In the genomic region with DNA sequence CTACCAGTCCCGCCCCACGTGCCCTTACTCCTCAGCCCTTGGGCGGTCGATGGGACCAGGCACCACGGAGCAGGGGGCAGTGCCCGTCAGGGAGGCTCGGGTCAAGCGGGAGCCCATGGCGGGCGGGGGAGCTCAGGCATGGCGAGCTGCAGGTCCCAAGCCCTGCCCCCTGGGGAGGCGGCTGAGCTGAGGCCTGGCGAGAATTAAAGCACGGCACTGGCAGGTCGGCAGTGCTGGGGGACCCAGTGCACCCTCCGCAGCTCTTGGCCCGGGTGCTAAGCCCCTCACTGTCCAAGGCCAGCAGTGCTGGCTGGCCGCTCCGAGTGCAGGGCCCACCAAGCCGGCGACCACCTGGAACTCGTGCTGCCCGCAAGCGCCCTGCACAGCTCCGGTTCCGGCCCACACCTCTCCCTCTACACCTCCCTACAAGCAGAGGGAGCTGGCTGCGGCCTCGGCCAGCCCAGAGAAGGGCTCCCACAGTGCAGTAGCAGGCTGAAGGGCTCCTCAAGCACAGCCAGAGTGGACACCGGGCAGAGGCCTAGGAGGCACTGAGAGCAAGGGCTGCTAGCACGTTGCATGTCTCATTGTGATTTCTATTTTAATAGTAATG, we compare ENCODE assay signal across 36 cellular contexts.
"Had no signal": no experiment of that assay in that cellular context is flagged by ENCODE, and none has a peak within 500 bp of the region (broad histone marks: within the 10 kb centered on the region; RNA-seq: fewer than 3 reads in every experiment).

No MANE protein-coding gene starts in this region.

- H3K4me1 ChIP-seq: ascending aorta had no signal

- H3K4me1 Mint-ChIP-seq: activated B cell treated with CpG ODN at 0.5 μM for 24 hours; activated naive CD4-positive, alpha-beta T cell treated with anti-CD3 and anti-CD28 coated beads, Interleukin-2, amount 10 ng/mL, durations not matched to agents 7 days and 5 days; activated naive CD4-positive, alpha-beta T cell treated with anti-CD3 and anti-CD28 coated beads, Interleukin-2, amount 50 U/mL, for 24 hours; brain; central memory CD8-positive, alpha-beta T cell had no signal

- H3K36me3 Mint-ChIP-seq: activated CD4-positive, alpha-beta memory T cell treated with anti-CD3 and anti-CD28 coated beads for 36 hours; activated naive CD4-positive, alpha-beta T cell treated with anti-CD3 and anti-CD28 coated beads, Interleukin-2, amount 10 ng/mL, durations not matched to agents 7 days and 5 days; activated naive CD4-positive, alpha-beta T cell treated with anti-CD3 and anti-CD28 coated beads, Interleukin-2, amount 50 U/mL, for 24 hours; activated naive CD8-positive, alpha-beta T cell; activated naive CD8-positive, alpha-beta T cell treated with anti-CD3 and anti-CD28 coated beads, Interleukin-2, amount 10 ng/mL, durations not matched to agents 7 days and 5 days; brain had no signal

- H3K27ac ChIP-seq: ascending aorta, cardiac muscle cell, VCaP had no signal

- H3K27me3 ChIP-seq: ascending aorta, cardiac muscle cell had no signal

- H3K9me3 Mint-ChIP-seq: activated B cell treated with CpG ODN at 0.5 μM for 24 hours; activated CD4-positive, alpha-beta memory T cell treated with anti-CD3 and anti-CD28 coated beads for 36 hours; activated CD8-positive, alpha-beta T cell treated with anti-CD3 and anti-CD28 coated beads for 36 hours; activated naive CD4-positive, alpha-beta T cell treated with anti-CD3 and anti-CD28 coated beads, Interleukin-2, amount 10 ng/mL, durations not matched to agents 7 days and 5 days; activated naive CD4-positive, alpha-beta T cell treated with anti-CD3 and anti-CD28 coated beads, Interleukin-2, amount 50 U/mL, for 24 hours; activated naive CD8-positive, alpha-beta T cell treated with anti-CD3 and anti-CD28 coated beads, Interleukin-2, amount 10 ng/mL, durations not matched to agents 7 days and 5 days; activated naive CD8-positive, alpha-beta T cell treated with anti-CD3 and anti-CD28 coated beads, Interleukin-2, amount 50 U/mL, for 24 hours; activated T-cell treated with anti-CD3 and anti-CD28 coated beads, Interleukin-2, amount 50 U/mL, for 4 hours; activated T-helper 1 cell treated with anti-CD3 and anti-CD28 coated beads, Interleukin-12 subunit alpha, Interleukin-12 subunit beta, Interleukin-2, Interleukin-4 antibody, amounts not matched to agents 30 ng/mL and 10 ng/mL and 1 ng/mL, durations not matched to agents 14 hours and 24 hours and 36 hours; activated T-helper 17 cell treated with anti-CD3 and anti-CD28 coated beads, Interleukin-2, amount 50 U/mL, for 72 hours; central memory CD8-positive, alpha-beta T cell; T-helper 1 cell treated with Interleukin-12 subunit alpha and Interleukin-12 subunit beta and Interleukin-4 antibody, amounts not matched to agents 30 μg/mL and 1 μg/mL, for 36 hours; T-helper 2 cell treated with Interferon-gamma antibody and Interleukin-4, amounts not matched to agents 5 μg/mL and 100 μg/mL, for 36 hours had no signal

- H3K27ac Mint-ChIP-seq: activated B cell treated with CpG ODN at 0.5 μM for 24 hours; activated CD4-positive, alpha-beta memory T cell treated with anti-CD3 and anti-CD28 coated beads for 36 hours; activated CD4-positive, alpha-beta T cell treated with anti-CD3 and anti-CD28 coated beads, Interleukin-2, amount 10 ng/mL, durations not matched to agents 24 days and 14 days; activated CD8-positive, alpha-beta T cell treated with anti-CD3 and anti-CD28 coated beads for 36 hours; activated naive CD4-positive, alpha-beta T cell treated with anti-CD3 and anti-CD28 coated beads, Interleukin-2, amount 10 ng/mL, durations not matched to agents 7 days and 5 days; activated naive CD4-positive, alpha-beta T cell treated with anti-CD3 and anti-CD28 coated beads, Interleukin-2, amount 50 U/mL, for 24 hours; activated naive CD8-positive, alpha-beta T cell; activated naive CD8-positive, alpha-beta T cell treated with anti-CD3 and anti-CD28 coated beads, Interleukin-2, amount 10 ng/mL, durations not matched to agents 7 days and 5 days; activated naive CD8-positive, alpha-beta T cell treated with anti-CD3 and anti-CD28 coated beads, Interleukin-2, amount 50 U/mL, for 24 hours; activated T-cell treated with anti-CD3 and anti-CD28 coated beads, Interleukin-2, amount 50 U/mL, for 72 hours; activated T-helper 1 cell treated with anti-CD3 and anti-CD28 coated beads, Interleukin-12 subunit alpha, Interleukin-12 subunit beta, Interleukin-2, Interleukin-4 antibody, amounts not matched to agents 30 ng/mL and 10 ng/mL and 1 ng/mL, durations not matched to agents 14 hours and 24 hours and 36 hours; activated T-helper 17 cell treated with anti-CD3 and anti-CD28 coated beads, Interleukin-2, amount 50 U/mL, for 72 hours; brain; T-helper 1 cell treated with Interleukin-12 subunit alpha and Interleukin-12 subunit beta and Interleukin-4 antibody, amounts not matched to agents 30 μg/mL and 1 μg/mL, for 36 hours; T-helper 2 cell treated with Interferon-gamma antibody and Interleukin-4, amounts not matched to agents 5 μg/mL and 100 μg/mL, for 36 hours had no signal

- DNase-seq: activated B cell treated with CpG ODN at 0.5 μM for 24 hours; activated CD4-positive, alpha-beta memory T cell treated with anti-CD3 and anti-CD28 coated beads for 36 hours; activated CD4-positive, alpha-beta T cell treated with anti-CD3 and anti-CD28 coated beads for 4 hours; activated CD4-positive, alpha-beta T cell treated with anti-CD3 and anti-CD28 coated beads, Interleukin-2, amount 10 ng/mL, durations not matched to agents 24 days and 14 days; activated CD4-positive, alpha-beta T cell treated with anti-CD3 and anti-CD28 coated beads, Interleukin-2, amount 50 U/mL, for 1 hour; activated CD4-positive, alpha-beta T cell treated with anti-CD3 and anti-CD28 coated beads, Interleukin-2, amount 50 U/mL, for 4 hours; activated CD4-positive, CD25-positive, alpha-beta regulatory T cell treated with anti-CD3 and anti-CD28 coated beads, Interleukin-2, amount 50 U/mL, for 72 hours; activated CD8-positive, alpha-beta T cell treated with anti-CD3 and anti-CD28 coated beads for 36 hours; activated effector memory CD4-positive, alpha-beta T cell treated with anti-CD3 and anti-CD28 coated beads, Interleukin-2, amount 50 U/mL, for 16 hours; activated gamma-delta T cell treated with Interleukin-2 at 50 U/mL for 16 hours; activated naive CD4-positive, alpha-beta T cell; activated naive CD4-positive, alpha-beta T cell treated with anti-CD3 and anti-CD28 coated beads, Interleukin-2, amount 10 ng/mL, durations not matched to agents 7 days and 5 days; activated naive CD8-positive, alpha-beta T cell treated with anti-CD3 and anti-CD28 coated beads, Interleukin-2, amount 10 ng/mL, durations not matched to agents 7 days and 5 days; activated naive CD8-positive, alpha-beta T cell treated with anti-CD3 and anti-CD28 coated beads, Interleukin-2, amount 50 U/mL, for 24 hours; activated T-cell treated with anti-CD3 and anti-CD28 coated beads for 4 hours; activated T-cell treated with anti-CD3 and anti-CD28 coated beads, Interleukin-2, amount 50 U/mL, for 1 hour; activated T-cell treated with anti-CD3 and anti-CD28 coated beads, Interleukin-2, amount 50 U/mL, for 4 hours; activated T-cell treated with anti-CD3 and anti-CD28 coated beads, Interleukin-2, amount 50 U/mL, for 72 hours; amygdala; anterior cingulate cortex; caudate nucleus; cerebellar nuclear complex; T-helper 1 cell; T-helper 2 cell; T-helper 9 cell had no signal

- H3K27me3 Mint-ChIP-seq: activated B cell treated with CpG ODN at 0.5 μM for 24 hours; activated CD8-positive, alpha-beta T cell treated with anti-CD3 and anti-CD28 coated beads for 36 hours; activated naive CD4-positive, alpha-beta T cell treated with anti-CD3 and anti-CD28 coated beads, Interleukin-2, amount 10 ng/mL, durations not matched to agents 7 days and 5 days; activated naive CD4-positive, alpha-beta T cell treated with anti-CD3 and anti-CD28 coated beads, Interleukin-2, amount 50 U/mL, for 24 hours; activated naive CD8-positive, alpha-beta T cell; central memory CD8-positive, alpha-beta T cell had no signal

- H3K9me3 ChIP-seq: ascending aorta had no signal

- H3K4me3 ChIP-seq: ascending aorta, cardiac muscle cell had no signal

- H3K36me3 ChIP-seq: ascending aorta, cardiac muscle cell had no signal

- H3K4me3 Mint-ChIP-seq: activated B cell treated with CpG ODN at 0.5 μM for 24 hours; activated CD4-positive, alpha-beta memory T cell treated with anti-CD3 and anti-CD28 coated beads for 36 hours; activated CD4-positive, alpha-beta T cell treated with anti-CD3 and anti-CD28 coated beads, Interleukin-2, amount 10 ng/mL, durations not matched to agents 24 days and 14 days; activated CD8-positive, alpha-beta T cell treated with anti-CD3 and anti-CD28 coated beads for 36 hours; activated naive CD4-positive, alpha-beta T cell treated with anti-CD3 and anti-CD28 coated beads, Interleukin-2, amount 10 ng/mL, durations not matched to agents 7 days and 5 days; activated naive CD4-positive, alpha-beta T cell treated with anti-CD3 and anti-CD28 coated beads, Interleukin-2, amount 50 U/mL, for 24 hours; activated naive CD8-positive, alpha-beta T cell; activated naive CD8-positive, alpha-beta T cell treated with anti-CD3 and anti-CD28 coated beads, Interleukin-2, amount 10 ng/mL, durations not matched to agents 7 days and 5 days; activated naive CD8-positive, alpha-beta T cell treated with anti-CD3 and anti-CD28 coated beads, Interleukin-2, amount 50 U/mL, for 24 hours; activated T-cell treated with anti-CD3 and anti-CD28 coated beads, Interleukin-2, amount 50 U/mL, for 4 hours; activated T-cell treated with anti-CD3 and anti-CD28 coated beads, Interleukin-2, amount 50 U/mL, for 72 hours; activated T-helper 1 cell treated with anti-CD3 and anti-CD28 coated beads, Interleukin-12 subunit alpha, Interleukin-12 subunit beta, Interleukin-2, Interleukin-4 antibody, amounts not matched to agents 30 ng/mL and 10 ng/mL and 1 ng/mL, durations not matched to agents 14 hours and 24 hours and 36 hours; activated T-helper 17 cell treated with anti-CD3 and anti-CD28 coated beads, Interleukin-2, amount 50 U/mL, for 72 hours; brain; central memory CD8-positive, alpha-beta T cell; T-helper 1 cell treated with Interleukin-12 subunit alpha and Interleukin-12 subunit beta and Interleukin-4 antibody, amounts not matched to agents 30 μg/mL and 1 μg/mL, for 36 hours; T-helper 2 cell treated with Interferon-gamma antibody and Interleukin-4, amounts not matched to agents 5 μg/mL and 100 μg/mL, for 36 hours had no signal

- ATAC-seq: activated CD8-positive, alpha-beta T cell treated with anti-CD3 and anti-CD28 coated beads for 36 hours; activated naive CD8-positive, alpha-beta T cell treated with anti-CD3 and anti-CD28 coated beads, Interleukin-2, amount 50 U/mL, for 24 hours; activated T-cell treated with anti-CD3 and anti-CD28 coated beads, Interleukin-2, amount 50 U/mL, for 4 hours; activated T-cell treated with anti-CD3 and anti-CD28 coated beads, Interleukin-2, amount 50 U/mL, for 72 hours; activated T-helper 17 cell treated with anti-CD3 and anti-CD28 coated beads, Interleukin-2, amount 50 U/mL, for 72 hours had no signal
